19 cellular contexts compared by ENCODE assay signal in genomic region chr5:151493599-151494136, GRCh38.
"Had no signal": no experiment of that assay in that cellular context is flagged by ENCODE, and none has a peak within 500 bp of the region (broad histone marks: within the 10 kb centered on the region; RNA-seq: fewer than 3 reads in every experiment).

No MANE protein-coding gene starts in this region.

- H3K36me3 ChIP-seq: uterus, WERI-Rb-1 had no signal

- DNase-seq: activated CD4-positive, alpha-beta T cell treated with anti-CD3 and anti-CD28 coated beads, Interleukin-2, amount 50 U/mL, for 4 hours; central memory CD4-positive, alpha-beta T cell; endodermal cell; foreskin fibroblast; kidney; mesenchymal stem cell; mucosa of descending colon; naive thymus-derived CD8-positive, alpha-beta T cell; stimulated activated CD4-positive, alpha-beta T cell treated with anti-CD3 and anti-CD28 coated beads, Interleukin-2, amount 100 ng/mL, for 48 hours; SW 1271; T-helper 2 cell; uterus; WERI-Rb-1 had no signal

- H3K27ac ChIP-seq: epithelial cell of prostate, uterus, WERI-Rb-1 had no signal

- H3K9me3 Mint-ChIP-seq: brain; stimulated activated naive CD8-positive, alpha-beta T cell treated with anti-CD3 and anti-CD28 coated beads, Interleukin-15, Interleukin-2, amounts not matched to agents 100 ng/mL and 50 ng/mL, for 24 hours had no signal

- H3K4me1 ChIP-seq: tibial nerve, uterus had no signal

- H3K4me1 Mint-ChIP-seq: naive thymus-derived CD8-positive, alpha-beta T cell had no signal

- H3K27me3 ChIP-seq: tibial nerve, uterus had no signal

- H3K27ac Mint-ChIP-seq: activated naive CD8-positive, alpha-beta T cell; stimulated activated naive CD8-positive, alpha-beta T cell treated with anti-CD3 and anti-CD28 coated beads, Interleukin-15, Interleukin-2, amounts not matched to agents 100 ng/mL and 50 ng/mL, for 24 hours had no signal

- ATAC-seq: mucosa of descending colon; naive thymus-derived CD8-positive, alpha-beta T cell had no signal

- H3K4me3 Mint-ChIP-seq: activated naive CD8-positive, alpha-beta T cell; brain; endodermal cell; naive thymus-derived CD8-positive, alpha-beta T cell; stimulated activated naive CD8-positive, alpha-beta T cell treated with anti-CD3 and anti-CD28 coated beads, Interleukin-15, Interleukin-2, amounts not matched to agents 100 ng/mL and 50 ng/mL, for 24 hours had no signal

- H3K27me3 Mint-ChIP-seq: activated naive CD8-positive, alpha-beta T cell; brain; naive thymus-derived CD8-positive, alpha-beta T cell; stimulated activated naive CD8-positive, alpha-beta T cell treated with anti-CD3 and anti-CD28 coated beads, Interleukin-15, Interleukin-2, amounts not matched to agents 100 ng/mL and 50 ng/mL, for 24 hours had no signal

- H3K4me3 ChIP-seq: mucosa of descending colon, skin epidermis, tibial nerve, uterus had no signal

- H3K9me3 ChIP-seq: mucosa of descending colon, tibial nerve, uterus had no signal
